ENCODE assay signal across 23 cellular contexts in the genomic region with DNA sequence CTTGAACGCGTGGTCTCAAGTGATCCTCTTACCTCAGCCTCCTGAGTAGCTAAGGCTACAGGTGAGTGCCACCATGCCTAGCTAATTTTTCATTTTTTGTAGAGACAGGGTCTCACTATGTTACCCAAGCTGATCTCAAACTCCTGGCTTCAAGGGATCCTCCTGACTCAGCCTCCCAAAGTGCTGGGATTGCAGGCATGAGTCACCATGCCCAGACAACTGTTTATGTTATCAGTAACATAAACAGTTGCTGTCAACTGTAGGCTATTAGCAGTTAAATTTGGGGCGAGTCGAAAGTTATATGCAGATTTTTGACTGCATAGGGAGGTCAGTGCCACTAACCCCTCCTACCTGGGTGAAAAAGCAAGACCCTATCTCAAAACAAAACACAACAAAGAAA. TPM values are rescaled to one million over a fixed set of nuclear protein-coding genes. Genes with fewer than 3 reads are reported as not detected.
A peak's percentile ranks its signal among the peaks of the same experiment; 100 is the strongest.
DNase-seq lines count a peak whose midpoint lies in the region; ATAC-seq, FAIRE-seq and TF ChIP-seq lines count a peak whose summit lies in the region.
"Had no signal": no experiment of that assay in that cellular context is flagged by ENCODE, and none has a peak within 500 bp of the region (broad histone marks: within the 10 kb centered on the region; RNA-seq: fewer than 3 reads in every experiment).

No MANE protein-coding gene starts in this region.

- no peak overlapping the region for H3K4me3 ChIP-seq in endothelial cell of umbilical vein (replicated peaks in 1 of 3; ENCODE audit: insufficient read depth in 1 of 3, low read depth in 1 of 3, low read length in 3 of 3)

- no peak for FAIRE-seq in endothelial cell of umbilical vein (lab: Jason Lieb, UNC)
- FAIRE-seq: GM12892 had no signal

- no peaks in the 10 kb centered on the region for H3K9me3 ChIP-seq in endothelial cell of umbilical vein (replicated peaks; ENCODE audit: control insufficient read depth, insufficient read depth, low read length)
- H3K9me3 ChIP-seq: SK-N-SH had no signal

- H3K4me1 ChIP-seq in endothelial cell of umbilical vein (ENCODE audit: control insufficient read depth, extremely low read depth, insufficient read depth, low read length): peaks cover 18% of the 10 kb centered on the region

- no peaks in the 10 kb centered on the region for H3K9me1 ChIP-seq in endothelial cell of umbilical vein (replicated peaks; ENCODE audit: control insufficient read depth, extremely low read depth, insufficient read depth, low read length)

- H2AFZ ChIP-seq in endothelial cell of umbilical vein (ENCODE audit: low read depth, low read length): no peak overlapping the region

- peaks cover 55% of the 10 kb centered on the region for H3K4me1 Mint-ChIP-seq in stimulated activated memory B cell treated with anti-CD40 and anti-IgM and Interleukin-4, amounts not matched to agents 10 μg/mL and 1 μg/mL and 100 μg/mL, for 72 hours
- no peaks in the 10 kb centered on the region for H3K4me1 Mint-ChIP-seq in activated CD4-positive, alpha-beta T cell treated with anti-CD3 and anti-CD28 coated beads, Interleukin-2, amount 10 ng/mL, durations not matched to agents 7 days and 5 days

- no peaks in the 10 kb centered on the region for H3K9me3 Mint-ChIP-seq in stimulated activated memory B cell treated with anti-CD40 and anti-IgM and Interleukin-4, amounts not matched to agents 10 μg/mL and 1 μg/mL and 100 μg/mL, for 72 hours
- H3K9me3 Mint-ChIP-seq in activated CD4-positive, alpha-beta T cell treated with anti-CD3 and anti-CD28 coated beads, Interleukin-2, amount 10 ng/mL, durations not matched to agents 7 days and 5 days: no peaks in the 10 kb centered on the region

- no peak for ATAC-seq in stimulated activated memory B cell treated with anti-CD40 and anti-IgM and Interleukin-4, amounts not matched to agents 10 μg/mL and 1 μg/mL and 100 μg/mL, for 72 hours
- ATAC-seq: HCT116 had no signal

- dilution Hi-C loops in endothelial cell of umbilical vein (cut with MboI; ENCODE audit: extremely low pct_ligation_motif_present, low sequenced_read_pairs): no loop called here

- peak overlapping the region; percentile 63 for H3K27ac Mint-ChIP-seq in stimulated activated memory B cell treated with anti-CD40 and anti-IgM and Interleukin-4, amounts not matched to agents 10 μg/mL and 1 μg/mL and 100 μg/mL, for 72 hours
- no peak overlapping the region for H3K27ac Mint-ChIP-seq in activated CD4-positive, alpha-beta T cell treated with anti-CD3 and anti-CD28 coated beads, Interleukin-2, amount 10 ng/mL, durations not matched to agents 7 days and 5 days
- H3K27ac Mint-ChIP-seq: B cell had no signal

- no TSS peak for BruUV-seq in endothelial cell of umbilical vein (replicated peaks; lab: Mats Ljungman, UMichigan)

- CTCF ChIA-PET in endothelial cell of umbilical vein (lab: Charles Lee): no interaction called here
- CTCF ChIA-PET in activated CD4-positive, alpha-beta T cell treated with anti-CD3 and anti-CD28 coated beads, Interleukin-2, amount 10 ng/mL, durations not matched to agents 7 days and 5 days (lab: Charles Lee): no interaction called here

- TF ChIP-seq POLR2A in endothelial cell of umbilical vein (IDR thresholded peaks at IDR 0.05; ENCODE audit: low read depth, low read length): no peak

- POLR2A ChIA-PET in endothelial cell of umbilical vein (lab: Charles Lee): no interaction called here
- POLR2A ChIA-PET in activated CD4-positive, alpha-beta T cell treated with anti-CD3 and anti-CD28 coated beads, Interleukin-2, amount 10 ng/mL, durations not matched to agents 7 days and 5 days (lab: Charles Lee): no interaction called here

- no peak overlapping the region for H3K27ac ChIP-seq in endothelial cell of umbilical vein (ENCODE audit: insufficient read depth, low read depth, low read length)
- H3K27ac ChIP-seq: 22Rv1, KMS-11 had no signal

- no peak for TF ChIP-seq CTCF in endothelial cell of umbilical vein (IDR thresholded peaks at IDR 0.05; ENCODE audit: extremely low read depth in 1 of 2, insufficient read depth in 1 of 2, low read depth in 1 of 2, low read length in 2 of 2)

- no peaks in the 10 kb centered on the region for H3K27me3 Mint-ChIP-seq in stimulated activated memory B cell treated with anti-CD40 and anti-IgM and Interleukin-4, amounts not matched to agents 10 μg/mL and 1 μg/mL and 100 μg/mL, for 72 hours
- peaks cover 11% of the 10 kb centered on the region for H3K27me3 Mint-ChIP-seq in activated CD4-positive, alpha-beta T cell treated with anti-CD3 and anti-CD28 coated beads, Interleukin-2, amount 10 ng/mL, durations not matched to agents 7 days and 5 days
- H3K27me3 Mint-ChIP-seq: B cell had no signal

- no peak overlapping the region for H3K9ac ChIP-seq in endothelial cell of umbilical vein (replicated peaks; ENCODE audit: extremely low read depth, insufficient read depth, low read length)
- H3K9ac ChIP-seq: KMS-11, SK-N-SH had no signal

- no peaks in the 10 kb centered on the region for H3K36me3 ChIP-seq in endothelial cell of umbilical vein (ENCODE audit: control insufficient read depth in 2 of 2, extremely low read depth in 1 of 2, insufficient read depth in 2 of 2, low read length in 2 of 2)

- no peaks in the 10 kb centered on the region for H3K36me3 Mint-ChIP-seq in stimulated activated memory B cell treated with anti-CD40 and anti-IgM and Interleukin-4, amounts not matched to agents 10 μg/mL and 1 μg/mL and 100 μg/mL, for 72 hours
- no peaks in the 10 kb centered on the region for H3K36me3 Mint-ChIP-seq in activated CD4-positive, alpha-beta T cell treated with anti-CD3 and anti-CD28 coated beads, Interleukin-2, amount 10 ng/mL, durations not matched to agents 7 days and 5 days (ENCODE audit: low read depth)

- no peaks in the 10 kb centered on the region for H4K20me1 ChIP-seq in endothelial cell of umbilical vein (replicated peaks; ENCODE audit: control insufficient read depth, extremely low read depth, insufficient read depth, low read length)

- DNase-seq in DMS53 (lab: John Stamatoyannopoulos, UW) (peak; percentile 13), DMS53 treated with DMSO at 0.1 percent for 48 hours (lab: John Stamatoyannopoulos, UW; ENCODE audit: unreplicated experiment) (no peak), LHCN-M2 (ENCODE audit: low read depth) (peak; percentile 6), endothelial cell of umbilical vein (ENCODE audit: low read depth, low spot score) (no peak)
- DNase-seq in NK-92 treated with Interleukin-12 subunit alpha and Interleukin-12 subunit beta, amount 100 ng/mL, for 24 hours (lab: John Stamatoyannopoulos, UW): no peak
- DNase-seq in stimulated activated CD4-positive, alpha-beta T cell treated with anti-CD3 and anti-CD28 coated beads, Interleukin-15, amount 100 ng/mL, for 24 hours: no peak
- no peak for DNase-seq in activated CD4-positive, alpha-beta T cell treated with anti-CD3 and anti-CD28 coated beads, Interleukin-2, amount 10 ng/mL, durations not matched to agents 7 days and 5 days
- DNase-seq: DMS 273 treated with DMSO at 0.1 percent for 48 hours, NCI-H1048, NCI-H1694, NCI-H2081 treated with DMSO at 0.1 percent for 48 hours, NCI-H510A, NCI-H748 treated with DMSO at 0.1 percent for 48 hours, RPMI8226, SHP77 treated with DMSO at 0.1 percent for 48 hours, SK-N-SH had no signal

- intact Hi-C loops in endothelial cell of umbilical vein (cut with micrococcal nuclease): no loop called here

- no peak overlapping the region for H3K4me3 Mint-ChIP-seq in stimulated activated memory B cell treated with anti-CD40 and anti-IgM and Interleukin-4, amounts not matched to agents 10 μg/mL and 1 μg/mL and 100 μg/mL, for 72 hours
- H3K4me3 Mint-ChIP-seq in activated CD4-positive, alpha-beta T cell treated with anti-CD3 and anti-CD28 coated beads, Interleukin-2, amount 10 ng/mL, durations not matched to agents 7 days and 5 days: no peak overlapping the region
- H3K4me3 Mint-ChIP-seq: B cell had no signal

- no peaks in the 10 kb centered on the region for H3K27me3 ChIP-seq in endothelial cell of umbilical vein (ENCODE audit: control insufficient read depth in 2 of 2, insufficient read depth in 2 of 2, low read length in 2 of 2)

- no peaks in the 10 kb centered on the region for H3K79me2 ChIP-seq in endothelial cell of umbilical vein (ENCODE audit: control insufficient read depth, insufficient read depth, low read length)

- H3K4me2 ChIP-seq in endothelial cell of umbilical vein (ENCODE audit: insufficient read depth, low read length): no peak overlapping the region
- H3K4me2 ChIP-seq: KMS-11, SK-N-SH had no signal

TF ChIP-seq in endothelial cell of umbilical vein, 7 proteins besides CTCF, POLR2A, EP300 and RAD21:
- TF ChIP-seq POLR2AphosphoS5 (IDR thresholded peaks at IDR 0.05; ENCODE audit: insufficient read depth, low read depth, low read length) (no peak), FOS (IDR thresholded peaks at IDR 0.05; ENCODE audit: borderline replicate concordance, insufficient read depth, low read length) (peak; percentile 20), JUN (IDR thresholded peaks at IDR 0.05; ENCODE audit: borderline replicate concordance, insufficient read depth, insufficient read length, low read depth) (no peak), MYC (IDR thresholded peaks at IDR 0.05; ENCODE audit: low read depth, low read length) (no peak), EZH2 (IDR thresholded peaks at IDR 0.05; ENCODE audit: borderline replicate concordance, low read depth, low read length, severe bottlenecking) (no peak)
- TF ChIP-seq, protein P1, sequence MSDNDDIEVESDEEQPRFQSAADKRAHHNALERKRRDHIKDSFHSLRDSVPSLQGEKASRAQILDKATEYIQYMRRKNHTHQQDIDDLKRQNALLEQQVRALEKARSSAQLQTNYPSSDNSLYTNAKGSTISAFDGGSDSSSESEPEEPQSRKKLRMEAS (IDR thresholded peaks at IDR 0.05; ENCODE audit: insufficient read depth, insufficient read length): no peak

RNA-seq across cellular contexts. Expression of gene LRRK2, which starts 26.2 kb away (rescaled TPM):
- total RNA-seq in LHCN-M2 (2014; rRNA removed) (1.4 TPM in 2 replicates), endothelial cell of umbilical vein (1.3 and 2.2 TPM in 2 replicates)
- 0.07 TPM for polyA plus RNA-seq in LHCN-M2 (2012)
- polyA plus RNA-seq in endothelial cell of umbilical vein: 0.16 and 0.26 TPM in 2 replicates
- polyA plus RNA-seq in endothelial cell of umbilical vein (2011; cell fraction: cytosol; rRNA removed): 0.19 and 0.20 TPM in 2 replicates
- 0.95 and 1.0 TPM in 2 replicates for polyA plus RNA-seq in endothelial cell of umbilical vein (2011; cell fraction: nucleus; rRNA removed)
- polyA plus RNA-seq in endothelial cell of umbilical vein (2012): 0.27 and 0.31 TPM in 2 replicates
- polyA minus RNA-seq in endothelial cell of umbilical vein: 0.70 and 1.4 TPM in 2 replicates
- not detected for polyA minus RNA-seq in endothelial cell of umbilical vein (2011; cell fraction: cytosol; rRNA and poly(A)+ RNA removed)
- 2.2 and 2.5 TPM in 2 replicates for polyA minus RNA-seq in endothelial cell of umbilical vein (2011; cell fraction: nucleus; rRNA and poly(A)+ RNA removed)
- under 1 TPM in 1 of 2 experiments, not detected in 1; 0.02 TPM for total RNA-seq in activated CD4-positive, alpha-beta T cell treated with anti-CD3 and anti-CD28 coated beads, Interleukin-2, amount 10 ng/mL, durations not matched to agents 7 days and 5 days
- total RNA-seq: M059J had no signal

Comparison
In these comparisons a context has a peak if more than half of its experiments do, and no peak if none do; other contexts are left out.
1. DNase-seq: peak in DMS53 (single experiment) and LHCN-M2 (single experiment); none in DMS53 treated with DMSO at 0.1 percent for 48 hours (single experiment), endothelial cell of umbilical vein (single experiment), NK-92 treated with Interleukin-12 subunit alpha and Interleukin-12 subunit beta, amount 100 ng/mL, for 24 hours (single experiment), stimulated activated CD4-positive, alpha-beta T cell treated with anti-CD3 and anti-CD28 coated beads, Interleukin-15, amount 100 ng/mL, for 24 hours (single experiment) and activated CD4-positive, alpha-beta T cell treated with anti-CD3 and anti-CD28 coated beads, Interleukin-2, amount 10 ng/mL, durations not matched to agents 7 days and 5 days (single experiment).